In genomic region chr10:1116051-1116450, GRCh38 we compare ENCODE assay signal across 28 cellular contexts. TPM values are rescaled to one million over a fixed set of nuclear protein-coding genes. Genes with fewer than 3 reads are reported as not detected.
DNase-seq lines count a peak whose midpoint lies in the region; ATAC-seq and TF ChIP-seq lines count a peak whose summit lies in the region.
"Had no signal": no experiment of that assay in that cellular context is flagged by ENCODE, and none has a peak within 500 bp of the region (broad histone marks: within the 10 kb centered on the region; RNA-seq: fewer than 3 reads in every experiment).

No MANE protein-coding gene starts in this region.

- peaks cover 12 to 48% (median 41%) of the 10 kb centered on the region in 3 experiments for H3K36me3 Mint-ChIP-seq in H9 (ENCODE audit: insufficient read depth in 1 of 3, low read depth in 3 of 3)
- H3K36me3 Mint-ChIP-seq in endothelial cell (ENCODE audit: low read depth, unreplicated experiment) = peaks cover 41% of the 10 kb centered on the region
- peaks cover 96% of the 10 kb centered on the region for H3K36me3 Mint-ChIP-seq in stimulated activated effector memory CD8-positive, alpha-beta T cell treated with anti-CD3 and anti-CD28 coated beads, Interleukin-12 subunit alpha, Interleukin-12 subunit beta, amount 100 ng/mL, for 72 hours

- H3K56ac ChIP-seq in H9 (ENCODE audit: insufficient read length, low read depth, low read length) = no peak overlapping the region

- no peak overlapping the region for H3T11ph ChIP-seq in H9 (ENCODE audit: low read length)

- no peak overlapping the region for H3K9ac ChIP-seq in H9 (ENCODE audit: extremely low read depth, insufficient read length, low read length)
- H3K9ac ChIP-seq: GM23248 had no signal

- H4K8ac ChIP-seq in H9 (replicated peaks; ENCODE audit: insufficient read length, low read depth, low read length) = no peak overlapping the region

- H4K91ac ChIP-seq in H9 (ENCODE audit: insufficient read length, low read depth, low read length) = no peak overlapping the region

- H2BK20ac ChIP-seq in H9 (ENCODE audit: low read depth, low read length, poor library complexity, severe bottlenecking) = no peak overlapping the region

- no peak overlapping the region for H2AFZ ChIP-seq in H9 (ENCODE audit: low read length)
- H2AFZ ChIP-seq: GM23248 had no signal

- H3K14ac ChIP-seq in H9 (ENCODE audit: insufficient read depth, low read length) = no peak overlapping the region

- no peak overlapping the region for H3K23ac ChIP-seq in H9 (ENCODE audit: insufficient read length, low read depth, low read length)

- H3K4me3 Mint-ChIP-seq in H9 (no peak overlapping the region), endothelial cell (ENCODE audit: unreplicated experiment) (peak overlapping the region; percentile 47)
- no peak overlapping the region for H3K4me3 Mint-ChIP-seq in stimulated activated effector memory CD8-positive, alpha-beta T cell treated with anti-CD3 and anti-CD28 coated beads, Interleukin-12 subunit alpha, Interleukin-12 subunit beta, amount 100 ng/mL, for 72 hours
- H3K4me3 Mint-ChIP-seq: nephron progenitor cell; stimulated activated naive B cell treated with anti-CD40 and anti-IgM and Interleukin-4, amounts not matched to agents 10 μg/mL and 1 μg/mL and 100 μg/mL, for 72 hours had no signal

- H3K79me2 ChIP-seq in H9 (ENCODE audit: insufficient read depth, low read length) = no peaks in the 10 kb centered on the region

- H2BK12ac ChIP-seq in H9 (ENCODE audit: insufficient read length, low read depth, low read length) = no peak overlapping the region

- no peak for TF ChIP-seq CTCF in H9 (conservative IDR thresholded peaks at IDR 0.05)
- no peak for TF ChIP-seq CTCF in endothelial cell (IDR thresholded peaks at IDR 0.05; ENCODE audit: unreplicated experiment)
- no peak for TF ChIP-seq CTCF in brain microvascular endothelial cell (IDR thresholded peaks at IDR 0.05; ENCODE audit: low read depth, low read length, missing control alignments)

- in situ Hi-C loops in brain microvascular endothelial cell (cut with HindIII; ENCODE audit: low pct_ligation_motif_present, low sequenced_read_pairs) = no loop called here

- no peaks in the 10 kb centered on the region for H4K20me1 ChIP-seq in H9 (ENCODE audit: control insufficient read depth, insufficient read depth, insufficient read length)

- no peak overlapping the region for H2BK120ac ChIP-seq in H9 (ENCODE audit: low read depth, low read length, poor library complexity, severe bottlenecking)

- no peak overlapping the region for H3K18ac ChIP-seq in H9 (ENCODE audit: insufficient read length, low read depth, low read length)

- no peak overlapping the region for H2BK15ac ChIP-seq in H9 (ENCODE audit: low read depth, low read length)

- no peak overlapping the region for H3K27ac ChIP-seq in H9 (ENCODE audit: insufficient read length, low read depth, low read length)
- H3K27ac ChIP-seq in brain microvascular endothelial cell = no peak overlapping the region
- H3K27ac ChIP-seq in substantia nigra (ENCODE audit: low read depth, low read length, poor library complexity, severe bottlenecking) = no peak overlapping the region
- H3K27ac ChIP-seq: GM23248, pancreas, right lobe of liver, SK-N-MC, thoracic aorta had no signal

- H3K4me1 ChIP-seq in H9 (ENCODE audit: insufficient read depth, low read length) = 0 out of 2 replicates have a peak, but pooled peaks cover 2% of the 10 kb centered on the region
- H3K4me1 ChIP-seq: pancreas, right lobe of liver had no signal

- H3K4me3 ChIP-seq in brain microvascular endothelial cell (ENCODE audit: low read depth, low read length) = no peak overlapping the region
- H3K4me3 ChIP-seq: dorsolateral prefrontal cortex, GM23248, pancreas, right lobe of liver, SK-N-MC, thoracic aorta had no signal

- peaks cover 57% of the 10 kb centered on the region for H3K36me3 ChIP-seq in brain microvascular endothelial cell (replicated peaks)

- H4K5ac ChIP-seq in H9 (ENCODE audit: insufficient read length, low read depth, low read length) = no peak overlapping the region

- no peak overlapping the region for H2AK5ac ChIP-seq in H9 (ENCODE audit: insufficient read length, low read length)

- no peaks in the 10 kb centered on the region for H3K79me1 ChIP-seq in H9 (ENCODE audit: insufficient read depth, low read depth, low read length, poor library complexity, severe bottlenecking)

- DNase-seq in activated CD8-positive, alpha-beta memory T cell treated with anti-CD3 and anti-CD28 coated beads, Interleukin-2, amount 50 U/mL, for 48 hours = peak; percentile 34
- no peak for DNase-seq in activated CD8-positive, alpha-beta memory T cell treated with anti-CD3 and anti-CD28 coated beads, Interleukin-2, amount 50 U/mL, for 4 hours
- DNase-seq in H9 = no peak
- no peak for DNase-seq in endothelial cell (ENCODE audit: low spot score)
- no peak for DNase-seq in stimulated activated effector memory CD8-positive, alpha-beta T cell treated with anti-CD3 and anti-CD28 coated beads, Interleukin-12 subunit alpha, Interleukin-12 subunit beta, amount 100 ng/mL, for 72 hours (ENCODE audit: low spot score in 2 of 2)
- no peak for DNase-seq in brain microvascular endothelial cell
- no peak for DNase-seq in stimulated activated naive CD4-positive, alpha-beta T cell (lab: John Stamatoyannopoulos, UW)
- DNase-seq in substantia nigra (lab: John Stamatoyannopoulos, UW) = no peak
- DNase-seq: activated naive CD4-positive, alpha-beta T cell treated with Interleukin-2 at 50 U/mL for 16 hours; AML-193; anterior cingulate cortex; caudate nucleus; DMS153; dorsolateral prefrontal cortex; GM23248; midbrain; NCI-H1417 treated with DMSO at 0.1 percent for 48 hours; NCI-H345; NCI-H748 treated with DMSO at 0.1 percent for 48 hours; nephron progenitor cell; pancreas; stimulated activated CD4-positive, alpha-beta T cell treated with anti-CD3 and anti-CD28 coated beads, Interleukin-12 subunit alpha, Interleukin-12 subunit beta, amount 100 ng/mL, for 4 hours; stimulated activated CD4-positive, alpha-beta T cell treated with anti-CD3 and anti-CD28 coated beads, Interleukin-4, amount 100 ng/mL, for 1 hour; stimulated activated naive B cell treated with anti-CD40 and anti-IgM and Interleukin-4, amounts not matched to agents 10 μg/mL and 1 μg/mL and 100 μg/mL, for 72 hours; T-helper 2 cell had no signal

- H3K9me3 Mint-ChIP-seq in H9 = no peaks in the 10 kb centered on the region; a peak in 1 of 5 replicates
- no peaks in the 10 kb centered on the region for H3K9me3 Mint-ChIP-seq in endothelial cell (ENCODE audit: unreplicated experiment)
- H3K9me3 Mint-ChIP-seq in stimulated activated effector memory CD8-positive, alpha-beta T cell treated with anti-CD3 and anti-CD28 coated beads, Interleukin-12 subunit alpha, Interleukin-12 subunit beta, amount 100 ng/mL, for 72 hours = no peaks in the 10 kb centered on the region
- H3K9me3 Mint-ChIP-seq: nephron progenitor cell; stimulated activated naive B cell treated with anti-CD40 and anti-IgM and Interleukin-4, amounts not matched to agents 10 μg/mL and 1 μg/mL and 100 μg/mL, for 72 hours had no signal

- no peak overlapping the region for H2BK5ac ChIP-seq in H9 (ENCODE audit: insufficient read length, low read length)

- H3K23me2 ChIP-seq in H9 (ENCODE audit: insufficient read length, low read depth, low read length, poor library complexity, severe bottlenecking) = no peaks in the 10 kb centered on the region

- H3K4me1 Mint-ChIP-seq in H9 (peaks cover 15 to 19% of the 10 kb centered on the region in 2 experiments), endothelial cell (ENCODE audit: unreplicated experiment) (no peaks in the 10 kb centered on the region)
- peaks cover 39% of the 10 kb centered on the region for H3K4me1 Mint-ChIP-seq in stimulated activated effector memory CD8-positive, alpha-beta T cell treated with anti-CD3 and anti-CD28 coated beads, Interleukin-12 subunit alpha, Interleukin-12 subunit beta, amount 100 ng/mL, for 72 hours

- no peaks in the 10 kb centered on the region for H3K27me3 Mint-ChIP-seq in H9 (ENCODE audit: low read depth)
- H3K27me3 Mint-ChIP-seq in endothelial cell (ENCODE audit: unreplicated experiment) = peaks cover 7% of the 10 kb centered on the region
- H3K27me3 Mint-ChIP-seq: stimulated activated naive B cell treated with anti-CD40 and anti-IgM and Interleukin-4, amounts not matched to agents 10 μg/mL and 1 μg/mL and 100 μg/mL, for 72 hours had no signal

- WGBS in H9 (ENCODE audit: extremely low coverage, insufficient read length, low lambda C conversion rate) = no CpG with 5 or more reads among the region's 12 CpGs

- no peak for ATAC-seq in stimulated activated effector memory CD8-positive, alpha-beta T cell treated with anti-CD3 and anti-CD28 coated beads, Interleukin-12 subunit alpha, Interleukin-12 subunit beta, amount 100 ng/mL, for 72 hours
- ATAC-seq: stimulated activated naive B cell treated with anti-CD40 and anti-IgM and Interleukin-4, amounts not matched to agents 10 μg/mL and 1 μg/mL and 100 μg/mL, for 72 hours had no signal

- H3K27ac Mint-ChIP-seq in H9 (peak overlapping the region in 2 of 3 experiments; percentile 53 to 78; a peak in 2 of 7 replicates), endothelial cell (ENCODE audit: unreplicated experiment) (no peak overlapping the region)
- H3K27ac Mint-ChIP-seq in stimulated activated effector memory CD8-positive, alpha-beta T cell treated with anti-CD3 and anti-CD28 coated beads, Interleukin-12 subunit alpha, Interleukin-12 subunit beta, amount 100 ng/mL, for 72 hours = peak overlapping the region; percentile 79

- H3K4ac ChIP-seq in H9 (ENCODE audit: low read depth, low read length) = no peak overlapping the region

- H3K9me3 ChIP-seq in H9 (ENCODE audit: control insufficient read depth, low read depth, low read length) = no peaks in the 10 kb centered on the region
- H3K9me3 ChIP-seq: pancreas, right lobe of liver, thoracic aorta had no signal

- H3K4me2 ChIP-seq in H9 (ENCODE audit: insufficient read depth, insufficient read length, low read length) = no peak overlapping the region

- no peaks in the 10 kb centered on the region for H3K27me3 ChIP-seq in H9 (ENCODE audit: insufficient read depth, low read length)
- H3K27me3 ChIP-seq in brain microvascular endothelial cell (replicated peaks) = no peaks in the 10 kb centered on the region
- H3K27me3 ChIP-seq: dorsolateral prefrontal cortex, pancreas, right lobe of liver had no signal

RNA-seq across cellular contexts. Expression of gene WDR37, which starts 59.9 kb away (rescaled TPM):
- 13.1 and 14.0 TPM in 2 replicates for total RNA-seq in H9 (2021)
- total RNA-seq in endothelial cell (ENCODE audit: unreplicated experiment) = 32.6 TPM
